Comparison of ENCODE assay signal across 9 cellular contexts in the genomic region with DNA sequence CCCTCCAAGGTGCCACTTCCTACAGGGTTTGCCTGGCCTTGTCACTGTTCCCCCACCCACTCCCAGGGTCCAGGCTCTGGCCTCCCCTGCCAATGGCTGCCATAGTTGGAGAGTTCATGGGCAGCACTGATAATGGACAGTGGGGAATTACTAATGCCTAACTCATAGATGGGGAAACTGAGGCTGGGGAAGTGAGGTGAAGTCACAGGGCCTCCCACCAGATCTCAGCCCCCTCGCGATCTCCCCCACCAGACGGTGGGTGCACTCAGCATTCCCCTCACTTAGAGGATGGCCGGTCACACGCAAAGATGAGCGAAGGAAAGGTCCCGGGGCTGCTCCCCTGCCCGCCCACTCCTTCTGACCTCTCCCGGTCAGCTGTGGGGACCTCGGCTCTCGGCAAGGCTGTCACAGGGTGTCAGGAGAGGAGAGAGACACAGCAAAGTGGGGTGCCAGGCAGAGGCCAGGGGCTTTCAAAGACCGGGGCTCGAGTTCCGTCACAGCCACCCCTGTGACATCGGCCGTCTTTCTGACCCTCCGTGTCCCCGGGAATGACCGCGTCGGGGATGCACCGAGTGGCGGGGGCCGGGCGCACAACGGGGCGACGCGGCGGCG.
A peak's percentile ranks its signal among the peaks of the same experiment; 100 is the strongest.
DNase-seq lines count a peak whose midpoint lies in the region; ATAC-seq, FAIRE-seq and TF ChIP-seq lines count a peak whose summit lies in the region.
"Had no signal": no experiment of that assay in that cellular context is flagged by ENCODE, and none has a peak within 500 bp of the region (broad histone marks: within the 10 kb centered on the region; RNA-seq: fewer than 3 reads in every experiment).

No MANE protein-coding gene starts in this region.

- no peak overlapping the region for H3K27ac ChIP-seq in RWPE2 (ENCODE audit: poor library complexity, severe bottlenecking)
- peak overlapping the region; percentile 18 to 53 for H3K27ac ChIP-seq in prostate gland
- H3K27ac ChIP-seq in left lung, result no peak overlapping the region

- no peak for ATAC-seq in RWPE2 (ENCODE audit: low read depth)
- ATAC-seq in GM19351 (IDR thresholded peaks at IDR 0.05; ENCODE audit: unreplicated experiment), result no peak
- no peak for ATAC-seq in left lung

- H3K4me1 ChIP-seq in Caco-2 (no peaks in the 10 kb centered on the region), RWPE2 (ENCODE audit: insufficient read depth, poor library complexity, severe bottlenecking) (no peaks in the 10 kb centered on the region), prostate gland (replicated peaks) (no peaks in the 10 kb centered on the region), left lung (peaks cover 4 to 17% of the 10 kb centered on the region in 2 donors)

- no peak for TF ChIP-seq POLR2A in prostate gland (IDR thresholded peaks at IDR 0.05)

- no peak for FAIRE-seq in urothelium cell line (lab: Jason Lieb, UNC)
- FAIRE-seq: GM18507 had no signal

- H3K36me3 ChIP-seq in Caco-2 (ENCODE audit: control insufficient read depth, insufficient read depth, low read length) (no peaks in the 10 kb centered on the region), RWPE2 (ENCODE audit: low read depth) (no peaks in the 10 kb centered on the region), prostate gland (no peaks in the 10 kb centered on the region), left lung (no peaks in the 10 kb centered on the region)

- H3K4me3 Mint-ChIP-seq in Caco-2 (ENCODE audit: unreplicated experiment), result peak overlapping the region; percentile 71

- no peaks in the 10 kb centered on the region for H3K9me3 ChIP-seq in Caco-2
- H3K9me3 ChIP-seq in RWPE2 (ENCODE audit: severe bottlenecking), result no peaks in the 10 kb centered on the region
- no peaks in the 10 kb centered on the region for H3K9me3 ChIP-seq in prostate gland
- H3K9me3 ChIP-seq in left lung, result no peaks in the 10 kb centered on the region

- no peak for DNase-seq in Caco-2
- no peak for DNase-seq in RWPE2 (ENCODE audit: low spot score)
- no peak for DNase-seq in epithelial cell of proximal tubule (ENCODE audit: low read depth)
- DNase-seq in prostate gland (ENCODE audit: low spot score), result no peak
- DNase-seq in NCI-H524 treated with DMSO at 0.1 percent for 48 hours (lab: John Stamatoyannopoulos, UW), result no peak
- no peak for DNase-seq in left lung
- no peak for DNase-seq in urothelium cell line (ENCODE audit: low spot score)

- H3K27me3 ChIP-seq in Caco-2 (replicated peaks; ENCODE audit: control insufficient read depth, insufficient read depth, low read length), result no peaks in the 10 kb centered on the region; the same call in 1 of the 2 replicates
- H3K27me3 ChIP-seq in RWPE2 (ENCODE audit: insufficient read depth, poor library complexity, severe bottlenecking), result no peaks in the 10 kb centered on the region
- no peaks in the 10 kb centered on the region for H3K27me3 ChIP-seq in prostate gland (replicated peaks; ENCODE audit: insufficient read depth)
- H3K27me3 ChIP-seq in left lung, result peaks cover 0 to 47% of the 10 kb centered on the region in 2 donors

- 37% methylated on average over 23 of the region's 31 CpGs for WGBS in prostate gland

- no peaks in the 10 kb centered on the region for H3K4me1 Mint-ChIP-seq in Caco-2 (ENCODE audit: low read depth, unreplicated experiment)

- peak overlapping the region; percentile 52 for H3K4me3 ChIP-seq in Caco-2 (ENCODE audit: low read depth, low read length)
- peak overlapping the region; percentile 80 for H3K4me3 ChIP-seq in RWPE2 (ENCODE audit: severe bottlenecking)
- H3K4me3 ChIP-seq in epithelial cell of proximal tubule (ENCODE audit: low read depth, low read length), result peak overlapping the region; percentile 31
- H3K4me3 ChIP-seq in prostate gland, result peak overlapping the region; percentile 47 to 60
- peak overlapping the region in 1 of 2 donors; percentile 13 for H3K4me3 ChIP-seq in left lung

- no peaks in the 10 kb centered on the region for H3K9me3 Mint-ChIP-seq in Caco-2 (ENCODE audit: unreplicated experiment)

- CTCF ChIA-PET in Caco-2 (lab: Charles Lee), result interaction anchor here (0.6 kb wide), 1 partner anchor 83 kb away, joined by 5 read pairs; no protein-coding TSS in a partner anchor

- no peaks in the 10 kb centered on the region for H3K27me3 Mint-ChIP-seq in Caco-2 (ENCODE audit: insufficient read depth, unreplicated experiment)

- POLR2A ChIA-PET in Caco-2 (lab: Charles Lee), result no interaction called here

- no peaks in the 10 kb centered on the region for H3K36me3 Mint-ChIP-seq in Caco-2 (ENCODE audit: insufficient read depth, unreplicated experiment)

- no TSS peak for BruUV-seq in Caco-2 (replicated peaks; lab: Mats Ljungman, UMichigan)

- intact Hi-C loops in Caco-2 (cut with micrococcal nuclease; ENCODE audit: unreplicated experiment) (loop anchor here (2.0 kb wide), 1 partner anchor 103 kb away; no protein-coding TSS in a partner anchor), prostate gland (cut with DNase I) (loop anchor here (2.0 kb wide), 1 partner anchor 105 kb away; no protein-coding TSS in a partner anchor), left lung (cut with DNase I) (no loop called here)

- H3K27ac Mint-ChIP-seq in Caco-2 (ENCODE audit: unreplicated experiment), result no peak overlapping the region

- TF ChIP-seq CTCF in Caco-2 (IDR thresholded peaks at IDR 0.05; ENCODE audit: insufficient read depth in 1 of 2, low read depth in 1 of 2, low read length in 1 of 2, severe bottlenecking in 1 of 2, unreplicated experiment in 1 of 2) (no peak), RWPE2 (IDR thresholded peaks at IDR 0.05; ENCODE audit: poor library complexity, severe bottlenecking) (no peak), epithelial cell of proximal tubule (conservative IDR thresholded peaks at IDR 0.05; ENCODE audit: low read depth, low read length) (no peak), prostate gland (IDR thresholded peaks at IDR 0.05) (no peak), left lung (IDR thresholded peaks at IDR 0.05) (no peak)

Comparison
In these comparisons a context has a peak if more than half of its experiments do, and no peak if none do; other contexts are left out.
1. H3K27ac ChIP-seq: peak in prostate gland (2 of 2); none in RWPE2 (single experiment) and left lung (0 of 2).
2. intact Hi-C loops: an anchor here in Caco-2 (2.0 kb wide) and prostate gland (2.0 kb wide); none called in left lung.